9 cellular contexts compared by ENCODE assay signal in the genomic region with DNA sequence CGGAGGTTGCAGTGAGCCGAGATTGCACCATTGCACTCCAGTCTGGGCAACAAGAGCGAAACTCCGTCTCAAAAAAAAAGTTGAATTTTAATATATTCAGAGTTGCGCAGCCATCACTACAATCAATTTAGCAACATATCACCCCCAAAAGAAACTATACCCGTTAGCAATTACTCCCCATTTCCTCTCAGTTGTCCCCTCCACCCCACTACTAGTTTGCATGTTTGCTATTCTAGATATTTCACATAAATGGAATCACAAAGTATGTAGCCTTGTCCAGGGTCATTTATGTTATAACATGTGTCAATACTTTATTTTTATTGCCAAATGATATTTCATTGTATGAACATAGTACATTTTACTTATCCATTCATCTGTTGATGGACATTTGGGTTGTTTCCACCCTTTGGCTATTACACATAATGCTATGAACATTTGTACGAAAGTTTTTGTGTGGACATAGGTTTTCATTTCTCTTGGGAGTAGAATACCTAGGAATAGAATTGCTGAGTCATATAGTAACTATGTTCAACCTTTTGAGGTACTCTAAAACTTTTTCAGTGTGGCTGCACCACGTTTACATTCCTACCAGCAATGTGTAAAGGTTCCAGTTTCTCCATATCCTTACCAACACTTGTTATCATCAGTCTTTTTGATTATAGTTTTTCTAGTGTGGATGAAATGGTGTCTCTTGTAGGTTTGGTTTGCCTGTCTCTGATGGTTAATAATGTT. TPM values are rescaled to one million over a fixed set of nuclear protein-coding genes. Genes with fewer than 3 reads are reported as not detected.
DNase-seq lines count a peak whose midpoint lies in the region; ATAC-seq and TF ChIP-seq lines count a peak whose summit lies in the region.
"Had no signal": no experiment of that assay in that cellular context is flagged by ENCODE, and none has a peak within 500 bp of the region (broad histone marks: within the 10 kb centered on the region; RNA-seq: fewer than 3 reads in every experiment).

No MANE protein-coding gene starts in this region.

- H3K36me3 Mint-ChIP-seq in HFFc6 (ENCODE audit: low read depth) (peaks cover 22% of the 10 kb centered on the region), mesothelial cell of epicardium (peaks cover 9% of the 10 kb centered on the region)
- H3K36me3 Mint-ChIP-seq in activated naive CD8-positive, alpha-beta T cell treated with anti-CD3 and anti-CD28 coated beads, Interleukin-2, amount 10 ng/mL, durations not matched to agents 7 days and 5 days: peaks cover 10% of the 10 kb centered on the region

- H3K9ac ChIP-seq in BLaER1: peak overlapping the region; percentile 96; the same call in 1 of the 2 replicates

- H3K27me3 Mint-ChIP-seq in HFFc6 (ENCODE audit: insufficient read depth) (peaks cover 5% of the 10 kb centered on the region; the same call in 1 of the 2 replicates), mesothelial cell of epicardium (ENCODE audit: low read depth) (no peaks in the 10 kb centered on the region)
- H3K27me3 Mint-ChIP-seq in activated naive CD8-positive, alpha-beta T cell treated with anti-CD3 and anti-CD28 coated beads, Interleukin-2, amount 10 ng/mL, durations not matched to agents 7 days and 5 days: no peaks in the 10 kb centered on the region

- peak overlapping the region; percentile 89 for H3K4me2 ChIP-seq in BLaER1

- H4K20me1 ChIP-seq in BLaER1: no peaks in the 10 kb centered on the region

- H3K9me3 Mint-ChIP-seq in HFFc6: peaks cover 10% of the 10 kb centered on the region
- no peaks in the 10 kb centered on the region for H3K9me3 Mint-ChIP-seq in activated naive CD8-positive, alpha-beta T cell treated with anti-CD3 and anti-CD28 coated beads, Interleukin-2, amount 10 ng/mL, durations not matched to agents 7 days and 5 days
- H3K9me3 Mint-ChIP-seq in mesothelial cell of epicardium: peaks cover 4% of the 10 kb centered on the region

- peaks cover 28% of the 10 kb centered on the region for H3K4me1 ChIP-seq in BLaER1

- no peak for TF ChIP-seq CTCF in HFFc6 (IDR thresholded peaks at IDR 0.05)
- no peak for TF ChIP-seq CTCF in mesothelial cell of epicardium (IDR thresholded peaks at IDR 0.05; ENCODE audit: unreplicated experiment)

- H3K4me1 Mint-ChIP-seq in HFFc6 (ENCODE audit: low read depth) (peaks cover 30% of the 10 kb centered on the region), mesothelial cell of epicardium (peaks cover 19% of the 10 kb centered on the region)
- H3K4me1 Mint-ChIP-seq in activated naive CD8-positive, alpha-beta T cell treated with anti-CD3 and anti-CD28 coated beads, Interleukin-2, amount 10 ng/mL, durations not matched to agents 7 days and 5 days: peaks cover 22% of the 10 kb centered on the region

- no peaks in the 10 kb centered on the region for H3K9me3 ChIP-seq in BLaER1

- no peak for DNase-seq in HFFc6
- no peak for DNase-seq in activated naive CD8-positive, alpha-beta T cell treated with anti-CD3 and anti-CD28 coated beads, Interleukin-2, amount 10 ng/mL, durations not matched to agents 7 days and 5 days
- DNase-seq in mesothelial cell of epicardium (ENCODE audit: low spot score in 2 of 2, unreplicated experiment in 2 of 2): no peak
- no peak for DNase-seq in GF-D8 (lab: John Stamatoyannopoulos, UW)
- DNase-seq in NCI-H2171 (lab: John Stamatoyannopoulos, UW): no peak
- DNase-seq in NCI-H128 (lab: John Stamatoyannopoulos, UW; ENCODE audit: unreplicated experiment): no peak
- DNase-seq: NCI-H1105 treated with DMSO at 0.1 percent for 48 hours had no signal

- peak overlapping the region; percentile 82 for H3K27ac Mint-ChIP-seq in HFFc6
- peak overlapping the region; percentile 65 for H3K27ac Mint-ChIP-seq in activated naive CD8-positive, alpha-beta T cell treated with anti-CD3 and anti-CD28 coated beads, Interleukin-2, amount 10 ng/mL, durations not matched to agents 7 days and 5 days
- H3K27ac Mint-ChIP-seq in mesothelial cell of epicardium: peak overlapping the region; percentile 96

- H3K36me3 ChIP-seq in BLaER1: peaks cover 14% of the 10 kb centered on the region; the same call in 1 of the 2 replicates

- H3K4me3 Mint-ChIP-seq in HFFc6 (peak overlapping the region; percentile 47), mesothelial cell of epicardium (peak overlapping the region; percentile 67)
- peak overlapping the region; percentile 95 for H3K4me3 Mint-ChIP-seq in activated naive CD8-positive, alpha-beta T cell treated with anti-CD3 and anti-CD28 coated beads, Interleukin-2, amount 10 ng/mL, durations not matched to agents 7 days and 5 days

- no peaks in the 10 kb centered on the region for H3K27me3 ChIP-seq in BLaER1

- no peak for ATAC-seq in activated naive CD8-positive, alpha-beta T cell treated with anti-CD3 and anti-CD28 coated beads, Interleukin-2, amount 10 ng/mL, durations not matched to agents 7 days and 5 days (ENCODE audit: low read depth)
- no peak for ATAC-seq in GM18909 (IDR thresholded peaks at IDR 0.05; ENCODE audit: poor library complexity, unreplicated experiment)

- peak overlapping the region; percentile 98 for H3K27ac ChIP-seq in BLaER1

- no peak overlapping the region for H3K4me3 ChIP-seq in BLaER1

- POLR2A ChIA-PET in activated naive CD8-positive, alpha-beta T cell treated with anti-CD3 and anti-CD28 coated beads, Interleukin-2, amount 10 ng/mL, durations not matched to agents 7 days and 5 days (lab: Charles Lee): interaction anchor here (1.5 kb wide), 1 partner anchor 78 kb away, joined by 3 read pairs; no protein-coding TSS in a partner anchor

RNA-seq across cellular contexts. Expression of a gene that starts 2.2 kb away (rescaled TPM):
- 10 to 100 TPM; 17.5 to 23.0 (median 20.7) TPM for total RNA-seq in HFFc6 (2021; fragmentation: NEBNext Ultra II Directional; extraction: Animal tissue kit (Norgen Biotek cat#: 25700))
- 10 to 100 TPM; 37.7 to 48.8 TPM for total RNA-seq in activated naive CD8-positive, alpha-beta T cell treated with anti-CD3 and anti-CD28 coated beads, Interleukin-2, amount 10 ng/mL, durations not matched to agents 7 days and 5 days
- 29.1 to 39.0 TPM (median 32.4 TPM) in 3 replicates for total RNA-seq in mesothelial cell of epicardium
